1 cellular context compared by ENCODE assay signal in the genomic region with DNA sequence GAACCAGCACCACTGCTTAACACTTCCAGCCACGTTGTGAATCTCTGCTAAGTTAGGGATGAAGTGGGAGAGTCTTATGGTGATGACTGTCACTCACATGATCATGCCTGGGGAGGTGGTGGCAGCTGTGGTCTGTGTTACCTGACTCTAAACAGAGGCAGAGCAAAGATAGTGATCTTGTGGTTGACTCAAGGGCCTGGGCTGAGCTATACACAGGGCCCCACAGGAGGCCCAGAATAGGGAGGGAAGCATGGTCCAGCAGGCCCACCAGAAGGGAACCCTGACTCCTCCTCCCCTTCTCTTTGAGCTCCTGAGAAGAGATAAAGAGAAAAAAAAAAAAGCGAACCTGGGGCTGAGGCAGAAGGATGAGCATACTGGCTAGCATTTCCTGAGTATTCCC.
TF ChIP-seq lines count a peak whose summit lies in the region.

No MANE protein-coding gene starts in this region.

TF ChIP-seq in K562, 482 proteins besides CTCF, POLR2A, EP300 and RAD21 (continued from another document and continues in another):
- TF ChIP-seq, protein P1, sequence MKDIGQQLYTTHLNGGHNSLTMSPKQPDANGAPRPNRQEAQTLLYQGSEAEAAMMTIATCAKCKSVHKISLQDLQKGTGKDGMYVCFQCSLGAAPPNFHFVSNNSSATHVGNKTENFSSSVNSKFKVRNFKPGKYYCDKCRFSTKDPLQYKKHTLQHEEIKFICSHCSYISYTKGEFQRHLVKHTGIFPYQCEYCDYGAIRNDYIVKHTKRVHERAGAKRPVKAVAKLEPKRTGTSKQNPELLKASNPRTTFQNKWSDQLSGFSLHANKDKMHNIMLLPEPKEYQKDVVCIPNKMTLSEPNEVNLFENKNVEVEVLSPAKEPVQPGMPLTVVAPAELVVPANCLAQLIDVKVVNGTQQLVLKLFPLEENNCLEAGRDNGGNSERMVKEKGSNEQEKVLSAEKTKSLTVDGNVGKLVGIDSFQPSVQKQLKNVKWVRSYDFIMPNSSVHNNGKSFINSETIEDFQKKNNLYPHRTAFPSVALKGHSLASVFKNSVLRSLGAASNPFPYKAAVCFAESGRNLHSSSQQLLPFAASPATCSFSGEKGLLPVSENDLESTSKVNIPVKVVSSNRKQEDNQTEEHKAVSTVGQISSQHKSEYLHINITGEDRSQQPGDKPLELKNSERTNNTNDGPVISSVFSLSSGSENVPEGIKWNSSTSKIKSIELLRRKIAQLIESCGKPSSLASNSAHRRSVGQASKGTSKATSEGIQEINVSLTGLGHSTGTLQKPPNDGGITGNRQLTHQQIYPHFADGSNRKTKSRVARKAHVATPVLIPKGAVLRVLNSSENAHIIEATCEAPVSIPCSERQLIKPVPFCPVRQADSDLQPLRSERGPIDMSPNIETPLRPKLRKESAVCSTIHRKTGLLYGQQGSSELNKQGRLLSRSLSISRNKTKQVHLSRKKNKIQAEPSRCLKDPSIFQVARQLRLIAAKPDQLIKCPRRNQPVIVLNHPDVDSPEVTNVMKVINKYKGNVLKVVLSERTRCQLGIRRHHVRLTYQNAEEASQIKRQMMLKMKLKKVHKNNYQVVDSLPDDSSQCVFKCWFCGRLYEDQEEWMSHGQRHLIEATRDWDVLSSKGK (CRISPR knock-in tag; IDR thresholded peaks at IDR 0.05): no peak
- TF ChIP-seq NR4A1 (CRISPR knock-in tag; IDR thresholded peaks at IDR 0.05) (no peak), NR4A1 (tag; IDR thresholded peaks at IDR 0.05) (no peak), EP400 (IDR thresholded peaks at IDR 0.05) (no peak), PRMT5 (CRISPR knock-in tag; IDR thresholded peaks at IDR 0.05) (no peak), ZNF507 (tag; conservative IDR thresholded peaks at IDR 0.05) (no peak), MIER1 (IDR thresholded peaks at IDR 0.05; ENCODE audit: low read depth) (no peak), CHD2 (IDR thresholded peaks at IDR 0.05; ENCODE audit: low read depth, low read length) (no peak), MECOM (CRISPR knock-in tag; IDR thresholded peaks at IDR 0.05) (no peak), SMARCE1 (IDR thresholded peaks at IDR 0.05) (peak; percentile 84; the same call in 1 of the 2 replicates), BHLHE40 (IDR thresholded peaks at IDR 0.05; ENCODE audit: low read length) (peak; percentile 67), KDM1A (IDR thresholded peaks at IDR 0.05) (peak; percentile 39 to 42; a peak in 2 of 4 replicates), SAFB (IDR thresholded peaks at IDR 0.05; ENCODE audit: borderline replicate concordance, low read depth, low read length) (no peak), SOX6 (IDR thresholded peaks at IDR 0.05) (peak; percentile 91), RFX1 (IDR thresholded peaks at IDR 0.05) (no peak), KLF10 (CRISPR knock-in tag; IDR thresholded peaks at IDR 0.05) (no peak), E2F3 (CRISPR knock-in tag; IDR thresholded peaks at IDR 0.05) (no peak), HNRNPK (IDR thresholded peaks at IDR 0.05; ENCODE audit: low read depth, low read length, poor library complexity, severe bottlenecking) (no peak), ETS2 (tag; IDR thresholded peaks at IDR 0.05; ENCODE audit: borderline replicate concordance, poor library complexity, severe bottlenecking) (no peak), ZZZ3 (IDR thresholded peaks at IDR 0.05) (no peak), ZNF77 (CRISPR knock-in tag; IDR thresholded peaks at IDR 0.05) (no peak), ATF1 (CRISPR knock-in tag; IDR thresholded peaks at IDR 0.05) (no peak), ATF1 (tag; IDR thresholded peaks at IDR 0.05) (no peak), ZNF444 (CRISPR knock-in tag; IDR thresholded peaks at IDR 0.05) (no peak), SMARCA4 (IDR thresholded peaks at IDR 0.05) (no peak; the same call in 1 of the 2 replicates), PTTG1 (tag; IDR thresholded peaks at IDR 0.05; ENCODE audit: low read depth) (no peak), PTBP1 (IDR thresholded peaks at IDR 0.05; ENCODE audit: low read depth, low read length) (no peak), PCBP2 (IDR thresholded peaks at IDR 0.05; ENCODE audit: low read depth, low read length, poor library complexity, severe bottlenecking) (no peak)
- TF ChIP-seq, protein P2, sequence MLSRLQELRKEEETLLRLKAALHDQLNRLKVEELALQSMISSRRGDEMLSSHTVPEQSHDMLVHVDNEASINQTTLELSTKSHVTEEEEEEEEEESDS (CRISPR knock-in tag; IDR thresholded peaks at IDR 0.05): no peak
- TF ChIP-seq, protein P3, sequence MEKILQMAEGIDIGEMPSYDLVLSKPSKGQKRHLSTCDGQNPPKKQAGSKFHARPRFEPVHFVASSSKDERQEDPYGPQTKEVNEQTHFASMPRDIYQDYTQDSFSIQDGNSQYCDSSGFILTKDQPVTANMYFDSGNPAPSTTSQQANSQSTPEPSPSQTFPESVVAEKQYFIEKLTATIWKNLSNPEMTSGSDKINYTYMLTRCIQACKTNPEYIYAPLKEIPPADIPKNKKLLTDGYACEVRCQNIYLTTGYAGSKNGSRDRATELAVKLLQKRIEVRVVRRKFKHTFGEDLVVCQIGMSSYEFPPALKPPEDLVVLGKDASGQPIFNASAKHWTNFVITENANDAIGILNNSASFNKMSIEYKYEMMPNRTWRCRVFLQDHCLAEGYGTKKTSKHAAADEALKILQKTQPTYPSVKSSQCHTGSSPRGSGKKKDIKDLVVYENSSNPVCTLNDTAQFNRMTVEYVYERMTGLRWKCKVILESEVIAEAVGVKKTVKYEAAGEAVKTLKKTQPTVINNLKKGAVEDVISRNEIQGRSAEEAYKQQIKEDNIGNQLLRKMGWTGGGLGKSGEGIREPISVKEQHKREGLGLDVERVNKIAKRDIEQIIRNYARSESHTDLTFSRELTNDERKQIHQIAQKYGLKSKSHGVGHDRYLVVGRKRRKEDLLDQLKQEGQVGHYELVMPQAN (IDR thresholded peaks at IDR 0.05; ENCODE audit: borderline replicate concordance): no peak
- TF ChIP-seq, protein P4, sequence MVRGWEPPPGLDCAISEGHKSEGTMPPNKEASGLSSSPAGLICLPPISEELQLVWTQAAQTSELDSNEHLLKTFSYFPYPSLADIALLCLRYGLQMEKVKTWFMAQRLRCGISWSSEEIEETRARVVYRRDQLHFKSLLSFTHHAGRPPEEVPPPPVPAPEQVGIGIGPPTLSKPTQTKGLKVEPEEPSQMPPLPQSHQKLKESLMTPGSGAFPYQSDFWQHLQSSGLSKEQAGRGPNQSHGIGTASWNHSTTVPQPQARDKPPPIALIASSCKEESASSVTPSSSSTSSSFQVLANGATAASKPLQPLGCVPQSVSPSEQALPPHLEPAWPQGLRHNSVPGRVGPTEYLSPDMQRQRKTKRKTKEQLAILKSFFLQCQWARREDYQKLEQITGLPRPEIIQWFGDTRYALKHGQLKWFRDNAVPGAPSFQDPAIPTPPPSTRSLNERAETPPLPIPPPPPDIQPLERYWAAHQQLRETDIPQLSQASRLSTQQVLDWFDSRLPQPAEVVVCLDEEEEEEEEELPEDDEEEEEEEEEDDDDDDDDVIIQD (CRISPR knock-in tag; IDR thresholded peaks at IDR 0.05): no peak
- TF ChIP-seq, protein P5, sequence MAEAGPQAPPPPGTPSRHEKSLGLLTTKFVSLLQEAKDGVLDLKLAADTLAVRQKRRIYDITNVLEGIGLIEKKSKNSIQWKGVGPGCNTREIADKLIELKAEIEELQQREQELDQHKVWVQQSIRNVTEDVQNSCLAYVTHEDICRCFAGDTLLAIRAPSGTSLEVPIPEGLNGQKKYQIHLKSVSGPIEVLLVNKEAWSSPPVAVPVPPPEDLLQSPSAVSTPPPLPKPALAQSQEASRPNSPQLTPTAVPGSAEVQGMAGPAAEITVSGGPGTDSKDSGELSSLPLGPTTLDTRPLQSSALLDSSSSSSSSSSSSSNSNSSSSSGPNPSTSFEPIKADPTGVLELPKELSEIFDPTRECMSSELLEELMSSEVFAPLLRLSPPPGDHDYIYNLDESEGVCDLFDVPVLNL (CRISPR knock-in tag; IDR thresholded peaks at IDR 0.05; ENCODE audit: low read depth): no peak
- TF ChIP-seq, protein P6, sequence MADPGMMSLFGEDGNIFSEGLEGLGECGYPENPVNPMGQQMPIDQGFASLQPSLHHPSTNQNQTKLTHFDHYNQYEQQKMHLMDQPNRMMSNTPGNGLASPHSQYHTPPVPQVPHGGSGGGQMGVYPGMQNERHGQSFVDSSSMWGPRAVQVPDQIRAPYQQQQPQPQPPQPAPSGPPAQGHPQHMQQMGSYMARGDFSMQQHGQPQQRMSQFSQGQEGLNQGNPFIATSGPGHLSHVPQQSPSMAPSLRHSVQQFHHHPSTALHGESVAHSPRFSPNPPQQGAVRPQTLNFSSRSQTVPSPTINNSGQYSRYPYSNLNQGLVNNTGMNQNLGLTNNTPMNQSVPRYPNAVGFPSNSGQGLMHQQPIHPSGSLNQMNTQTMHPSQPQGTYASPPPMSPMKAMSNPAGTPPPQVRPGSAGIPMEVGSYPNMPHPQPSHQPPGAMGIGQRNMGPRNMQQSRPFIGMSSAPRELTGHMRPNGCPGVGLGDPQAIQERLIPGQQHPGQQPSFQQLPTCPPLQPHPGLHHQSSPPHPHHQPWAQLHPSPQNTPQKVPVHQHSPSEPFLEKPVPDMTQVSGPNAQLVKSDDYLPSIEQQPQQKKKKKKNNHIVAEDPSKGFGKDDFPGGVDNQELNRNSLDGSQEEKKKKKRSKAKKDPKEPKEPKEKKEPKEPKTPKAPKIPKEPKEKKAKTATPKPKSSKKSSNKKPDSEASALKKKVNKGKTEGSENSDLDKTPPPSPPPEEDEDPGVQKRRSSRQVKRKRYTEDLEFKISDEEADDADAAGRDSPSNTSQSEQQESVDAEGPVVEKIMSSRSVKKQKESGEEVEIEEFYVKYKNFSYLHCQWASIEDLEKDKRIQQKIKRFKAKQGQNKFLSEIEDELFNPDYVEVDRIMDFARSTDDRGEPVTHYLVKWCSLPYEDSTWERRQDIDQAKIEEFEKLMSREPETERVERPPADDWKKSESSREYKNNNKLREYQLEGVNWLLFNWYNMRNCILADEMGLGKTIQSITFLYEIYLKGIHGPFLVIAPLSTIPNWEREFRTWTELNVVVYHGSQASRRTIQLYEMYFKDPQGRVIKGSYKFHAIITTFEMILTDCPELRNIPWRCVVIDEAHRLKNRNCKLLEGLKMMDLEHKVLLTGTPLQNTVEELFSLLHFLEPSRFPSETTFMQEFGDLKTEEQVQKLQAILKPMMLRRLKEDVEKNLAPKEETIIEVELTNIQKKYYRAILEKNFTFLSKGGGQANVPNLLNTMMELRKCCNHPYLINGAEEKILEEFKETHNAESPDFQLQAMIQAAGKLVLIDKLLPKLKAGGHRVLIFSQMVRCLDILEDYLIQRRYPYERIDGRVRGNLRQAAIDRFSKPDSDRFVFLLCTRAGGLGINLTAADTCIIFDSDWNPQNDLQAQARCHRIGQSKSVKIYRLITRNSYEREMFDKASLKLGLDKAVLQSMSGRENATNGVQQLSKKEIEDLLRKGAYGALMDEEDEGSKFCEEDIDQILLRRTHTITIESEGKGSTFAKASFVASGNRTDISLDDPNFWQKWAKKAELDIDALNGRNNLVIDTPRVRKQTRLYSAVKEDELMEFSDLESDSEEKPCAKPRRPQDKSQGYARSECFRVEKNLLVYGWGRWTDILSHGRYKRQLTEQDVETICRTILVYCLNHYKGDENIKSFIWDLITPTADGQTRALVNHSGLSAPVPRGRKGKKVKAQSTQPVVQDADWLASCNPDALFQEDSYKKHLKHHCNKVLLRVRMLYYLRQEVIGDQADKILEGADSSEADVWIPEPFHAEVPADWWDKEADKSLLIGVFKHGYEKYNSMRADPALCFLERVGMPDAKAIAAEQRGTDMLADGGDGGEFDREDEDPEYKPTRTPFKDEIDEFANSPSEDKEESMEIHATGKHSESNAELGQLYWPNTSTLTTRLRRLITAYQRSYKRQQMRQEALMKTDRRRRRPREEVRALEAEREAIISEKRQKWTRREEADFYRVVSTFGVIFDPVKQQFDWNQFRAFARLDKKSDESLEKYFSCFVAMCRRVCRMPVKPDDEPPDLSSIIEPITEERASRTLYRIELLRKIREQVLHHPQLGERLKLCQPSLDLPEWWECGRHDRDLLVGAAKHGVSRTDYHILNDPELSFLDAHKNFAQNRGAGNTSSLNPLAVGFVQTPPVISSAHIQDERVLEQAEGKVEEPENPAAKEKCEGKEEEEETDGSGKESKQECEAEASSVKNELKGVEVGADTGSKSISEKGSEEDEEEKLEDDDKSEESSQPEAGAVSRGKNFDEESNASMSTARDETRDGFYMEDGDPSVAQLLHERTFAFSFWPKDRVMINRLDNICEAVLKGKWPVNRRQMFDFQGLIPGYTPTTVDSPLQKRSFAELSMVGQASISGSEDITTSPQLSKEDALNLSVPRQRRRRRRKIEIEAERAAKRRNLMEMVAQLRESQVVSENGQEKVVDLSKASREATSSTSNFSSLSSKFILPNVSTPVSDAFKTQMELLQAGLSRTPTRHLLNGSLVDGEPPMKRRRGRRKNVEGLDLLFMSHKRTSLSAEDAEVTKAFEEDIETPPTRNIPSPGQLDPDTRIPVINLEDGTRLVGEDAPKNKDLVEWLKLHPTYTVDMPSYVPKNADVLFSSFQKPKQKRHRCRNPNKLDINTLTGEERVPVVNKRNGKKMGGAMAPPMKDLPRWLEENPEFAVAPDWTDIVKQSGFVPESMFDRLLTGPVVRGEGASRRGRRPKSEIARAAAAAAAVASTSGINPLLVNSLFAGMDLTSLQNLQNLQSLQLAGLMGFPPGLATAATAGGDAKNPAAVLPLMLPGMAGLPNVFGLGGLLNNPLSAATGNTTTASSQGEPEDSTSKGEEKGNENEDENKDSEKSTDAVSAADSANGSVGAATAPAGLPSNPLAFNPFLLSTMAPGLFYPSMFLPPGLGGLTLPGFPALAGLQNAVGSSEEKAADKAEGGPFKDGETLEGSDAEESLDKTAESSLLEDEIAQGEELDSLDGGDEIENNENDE (IDR thresholded peaks at IDR 0.05; ENCODE audit: low read depth, low read length): no peak
- TF ChIP-seq, protein P7, sequence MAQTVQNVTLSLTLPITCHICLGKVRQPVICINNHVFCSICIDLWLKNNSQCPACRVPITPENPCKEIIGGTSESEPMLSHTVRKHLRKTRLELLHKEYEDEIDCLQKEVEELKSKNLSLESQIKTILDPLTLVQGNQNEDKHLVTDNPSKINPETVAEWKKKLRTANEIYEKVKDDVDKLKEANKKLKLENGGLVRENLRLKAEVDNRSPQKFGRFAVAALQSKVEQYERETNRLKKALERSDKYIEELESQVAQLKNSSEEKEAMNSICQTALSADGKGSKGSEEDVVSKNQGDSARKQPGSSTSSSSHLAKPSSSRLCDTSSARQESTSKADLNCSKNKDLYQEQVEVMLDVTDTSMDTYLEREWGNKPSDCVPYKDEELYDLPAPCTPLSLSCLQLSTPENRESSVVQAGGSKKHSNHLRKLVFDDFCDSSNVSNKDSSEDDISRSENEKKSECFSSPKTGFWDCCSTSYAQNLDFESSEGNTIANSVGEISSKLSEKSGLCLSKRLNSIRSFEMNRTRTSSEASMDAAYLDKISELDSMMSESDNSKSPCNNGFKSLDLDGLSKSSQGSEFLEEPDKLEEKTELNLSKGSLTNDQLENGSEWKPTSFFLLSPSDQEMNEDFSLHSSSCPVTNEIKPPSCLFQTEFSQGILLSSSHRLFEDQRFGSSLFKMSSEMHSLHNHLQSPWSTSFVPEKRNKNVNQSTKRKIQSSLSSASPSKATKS (CRISPR knock-in tag; IDR thresholded peaks at IDR 0.05): no peak
